In genomic region chr18:9147440-9148238, GRCh38 we compare ENCODE assay signal across 1 cellular context.
TF ChIP-seq lines count a peak whose summit lies in the region.

No MANE protein-coding gene starts in this region.

TF ChIP-seq in K562, 482 proteins besides CTCF, POLR2A, EP300 and RAD21 (continued from another document):
- TF ChIP-seq ZBTB40 (IDR thresholded peaks at IDR 0.05) (peak; percentile 22; the same call in 1 of the 2 replicates), ZBTB40 (CRISPR knock-in tag; IDR thresholded peaks at IDR 0.05) (no peak), CEBPG (CRISPR knock-in tag; IDR thresholded peaks at IDR 0.05) (no peak), CEBPG (tag; conservative IDR thresholded peaks at IDR 0.05 in 1 of 2, IDR thresholded peaks at IDR 0.05 in 1 of 2) (0 out of 4 replicates have a peak, but pooled peaks of 1 of the 2 experiments have one; percentile 12), TCF7L2 (IDR thresholded peaks at IDR 0.05; ENCODE audit: low read depth, low read length) (no peak), C11orf30 (IDR thresholded peaks at IDR 0.05; ENCODE audit: low read depth) (peak; percentile 46), CC2D1A (IDR thresholded peaks at IDR 0.05) (peak; percentile 75; the same call in 1 of the 2 replicates), POLR2H (tag; IDR thresholded peaks at IDR 0.05; ENCODE audit: low read depth) (no peak), GTF2E2 (tag; IDR thresholded peaks at IDR 0.05) (no peak), RAD51 (IDR thresholded peaks at IDR 0.05; ENCODE audit: borderline replicate concordance, low read depth) (0 out of 2 replicates have a peak, but pooled peaks have one; percentile 24), NCOA1 (IDR thresholded peaks at IDR 0.05; ENCODE audit: low read depth) (0 out of 2 replicates have a peak, but pooled peaks have one; percentile 25), SOX6 (IDR thresholded peaks at IDR 0.05) (no peak), SMC3 (conservative IDR thresholded peaks at IDR 0.05; ENCODE audit: insufficient read depth, low read depth, low read length) (peak; percentile 73), MNT (conservative IDR thresholded peaks at IDR 0.05) (0 out of 4 replicates have a peak, but pooled peaks of 1 of the 2 experiments have one; percentile 8), RCOR1 (IDR thresholded peaks at IDR 0.05; ENCODE audit: borderline replicate concordance in 1 of 2, low read depth in 2 of 2, low read length in 2 of 2) (peak in 1 of 2 experiments; percentile 38; a peak in 1 of 4 replicates), SMAD1 (IDR thresholded peaks at IDR 0.05; ENCODE audit: low read depth, low read length, partially characterized antibody) (peak; percentile 40), NBN (IDR thresholded peaks at IDR 0.05; ENCODE audit: low read depth) (0 out of 2 replicates have a peak, but pooled peaks have one; percentile 15), E2F8 (IDR thresholded peaks at IDR 0.05; ENCODE audit: low read depth, partially characterized antibody) (peak; percentile 46), SAFB (IDR thresholded peaks at IDR 0.05; ENCODE audit: borderline replicate concordance, low read depth, low read length) (no peak), POLR3G (IDR thresholded peaks at IDR 0.05; ENCODE audit: extremely low read depth, insufficient read length, insufficient replicate concordance) (no peak), HIVEP1 (CRISPR knock-in tag; IDR thresholded peaks at IDR 0.05) (no peak), DEAF1 (CRISPR knock-in tag; IDR thresholded peaks at IDR 0.05) (peak; percentile 88), KLF16 (IDR thresholded peaks at IDR 0.05) (peak; percentile 38; the same call in 1 of the 2 replicates), FOXK1 (CRISPR knock-in tag; IDR thresholded peaks at IDR 0.05; ENCODE audit: borderline replicate concordance) (no peak), SMAD3 (CRISPR knock-in tag; conservative IDR thresholded peaks at IDR 0.05) (0 out of 2 replicates have a peak, but pooled peaks have one; percentile 53), NFE2L1 (tag; IDR thresholded peaks at IDR 0.05; ENCODE audit: borderline replicate concordance, low read depth) (no peak), ZNF316 (IDR thresholded peaks at IDR 0.05) (peak; percentile 23; the same call in 1 of the 2 replicates)
- TF ChIP-seq, protein P1, sequence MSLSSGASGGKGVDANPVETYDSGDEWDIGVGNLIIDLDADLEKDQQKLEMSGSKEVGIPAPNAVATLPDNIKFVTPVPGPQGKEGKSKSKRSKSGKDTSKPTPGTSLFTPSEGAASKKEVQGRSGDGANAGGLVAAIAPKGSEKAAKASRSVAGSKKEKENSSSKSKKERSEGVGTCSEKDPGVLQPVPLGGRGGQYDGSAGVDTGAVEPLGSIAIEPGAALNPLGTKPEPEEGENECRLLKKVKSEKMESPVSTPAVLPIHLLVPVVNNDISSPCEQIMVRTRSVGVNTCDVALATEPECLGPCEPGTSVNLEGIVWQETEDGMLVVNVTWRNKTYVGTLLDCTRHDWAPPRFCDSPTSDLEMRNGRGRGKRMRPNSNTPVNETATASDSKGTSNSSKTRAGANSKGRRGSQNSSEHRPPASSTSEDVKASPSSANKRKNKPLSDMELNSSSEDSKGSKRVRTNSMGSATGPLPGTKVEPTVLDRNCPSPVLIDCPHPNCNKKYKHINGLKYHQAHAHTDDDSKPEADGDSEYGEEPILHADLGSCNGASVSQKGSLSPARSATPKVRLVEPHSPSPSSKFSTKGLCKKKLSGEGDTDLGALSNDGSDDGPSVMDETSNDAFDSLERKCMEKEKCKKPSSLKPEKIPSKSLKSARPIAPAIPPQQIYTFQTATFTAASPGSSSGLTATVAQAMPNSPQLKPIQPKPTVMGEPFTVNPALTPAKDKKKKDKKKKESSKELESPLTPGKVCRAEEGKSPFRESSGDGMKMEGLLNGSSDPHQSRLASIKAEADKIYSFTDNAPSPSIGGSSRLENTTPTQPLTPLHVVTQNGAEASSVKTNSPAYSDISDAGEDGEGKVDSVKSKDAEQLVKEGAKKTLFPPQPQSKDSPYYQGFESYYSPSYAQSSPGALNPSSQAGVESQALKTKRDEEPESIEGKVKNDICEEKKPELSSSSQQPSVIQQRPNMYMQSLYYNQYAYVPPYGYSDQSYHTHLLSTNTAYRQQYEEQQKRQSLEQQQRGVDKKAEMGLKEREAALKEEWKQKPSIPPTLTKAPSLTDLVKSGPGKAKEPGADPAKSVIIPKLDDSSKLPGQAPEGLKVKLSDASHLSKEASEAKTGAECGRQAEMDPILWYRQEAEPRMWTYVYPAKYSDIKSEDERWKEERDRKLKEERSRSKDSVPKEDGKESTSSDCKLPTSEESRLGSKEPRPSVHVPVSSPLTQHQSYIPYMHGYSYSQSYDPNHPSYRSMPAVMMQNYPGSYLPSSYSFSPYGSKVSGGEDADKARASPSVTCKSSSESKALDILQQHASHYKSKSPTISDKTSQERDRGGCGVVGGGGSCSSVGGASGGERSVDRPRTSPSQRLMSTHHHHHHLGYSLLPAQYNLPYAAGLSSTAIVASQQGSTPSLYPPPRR (CRISPR knock-in tag; IDR thresholded peaks at IDR 0.05; ENCODE audit: borderline replicate concordance): no peak
- TF ChIP-seq, protein P2, sequence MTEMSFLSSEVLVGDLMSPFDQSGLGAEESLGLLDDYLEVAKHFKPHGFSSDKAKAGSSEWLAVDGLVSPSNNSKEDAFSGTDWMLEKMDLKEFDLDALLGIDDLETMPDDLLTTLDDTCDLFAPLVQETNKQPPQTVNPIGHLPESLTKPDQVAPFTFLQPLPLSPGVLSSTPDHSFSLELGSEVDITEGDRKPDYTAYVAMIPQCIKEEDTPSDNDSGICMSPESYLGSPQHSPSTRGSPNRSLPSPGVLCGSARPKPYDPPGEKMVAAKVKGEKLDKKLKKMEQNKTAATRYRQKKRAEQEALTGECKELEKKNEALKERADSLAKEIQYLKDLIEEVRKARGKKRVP (CRISPR knock-in tag; IDR thresholded peaks at IDR 0.05): no peak
- TF ChIP-seq, protein P3, sequence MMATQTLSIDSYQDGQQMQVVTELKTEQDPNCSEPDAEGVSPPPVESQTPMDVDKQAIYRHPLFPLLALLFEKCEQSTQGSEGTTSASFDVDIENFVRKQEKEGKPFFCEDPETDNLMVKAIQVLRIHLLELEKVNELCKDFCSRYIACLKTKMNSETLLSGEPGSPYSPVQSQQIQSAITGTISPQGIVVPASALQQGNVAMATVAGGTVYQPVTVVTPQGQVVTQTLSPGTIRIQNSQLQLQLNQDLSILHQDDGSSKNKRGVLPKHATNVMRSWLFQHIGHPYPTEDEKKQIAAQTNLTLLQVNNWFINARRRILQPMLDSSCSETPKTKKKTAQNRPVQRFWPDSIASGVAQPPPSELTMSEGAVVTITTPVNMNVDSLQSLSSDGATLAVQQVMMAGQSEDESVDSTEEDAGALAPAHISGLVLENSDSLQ (IDR thresholded peaks at IDR 0.05): peak; percentile 22; the same call in 1 of the 2 replicates
TF ChIP-seq in K562: peak in this region for 35.
